Comparison of ENCODE assay signal across 34 cellular contexts in genomic region chr17:38549285-38549684, GRCh38. TPM values are rescaled to one million over a fixed set of nuclear protein-coding genes. Genes with fewer than 3 reads are reported as not detected.
"Had no signal": no experiment of that assay in that cellular context is flagged by ENCODE, and none has a peak within 500 bp of the region (broad histone marks: within the 10 kb centered on the region; RNA-seq: fewer than 3 reads in every experiment).

No MANE protein-coding gene starts in this region.

- H3K4me1 Mint-ChIP-seq: activated CD4-positive, alpha-beta T cell treated with anti-CD3 and anti-CD28 coated beads, Interleukin-2, amount 10 ng/mL, durations not matched to agents 7 days and 5 days; activated naive CD4-positive, alpha-beta T cell treated with anti-CD3 and anti-CD28 coated beads, Interleukin-2, amount 10 ng/mL, durations not matched to agents 7 days and 5 days; brain had no signal

- H3K4me3 Mint-ChIP-seq: activated CD4-positive, alpha-beta memory T cell treated with anti-CD3 and anti-CD28 coated beads, Interleukin-2, amount 10 ng/mL, durations not matched to agents 7 days and 5 days; activated CD4-positive, alpha-beta T cell treated with anti-CD3 and anti-CD28 coated beads, Interleukin-2, amount 10 ng/mL, durations not matched to agents 7 days and 5 days; activated naive CD4-positive, alpha-beta T cell treated with anti-CD3 and anti-CD28 coated beads, Interleukin-2, amount 10 ng/mL, durations not matched to agents 7 days and 5 days; activated naive CD8-positive, alpha-beta T cell treated with anti-CD3 and anti-CD28 coated beads, Interleukin-2, amount 10 ng/mL, durations not matched to agents 7 days and 5 days; activated T-cell treated with anti-CD3 and anti-CD28 coated beads, Interleukin-2, amount 50 U/mL, for 24 hours; activated T-cell treated with anti-CD3 and anti-CD28 coated beads, Interleukin-2, amount 50 U/mL, for 72 hours; brain; T-helper 17 cell; T-helper 2 cell treated with Interferon-gamma antibody and Interleukin-4, amounts not matched to agents 5 μg/mL and 100 μg/mL, for 36 hours had no signal

- ATAC-seq: activated naive CD4-positive, alpha-beta T cell treated with anti-CD3 and anti-CD28 coated beads, Interleukin-2, amount 50 U/mL, for 72 hours; activated T-cell treated with anti-CD3 and anti-CD28 coated beads, Interleukin-2, amount 50 U/mL, for 72 hours; gastroesophageal sphincter; T-helper 17 cell had no signal

- H3K9me3 ChIP-seq: ascending aorta, breast epithelium, colonic mucosa, esophagus squamous epithelium, gastroesophageal sphincter had no signal

- H3K27me3 Mint-ChIP-seq: activated CD4-positive, alpha-beta T cell treated with anti-CD3 and anti-CD28 coated beads, Interleukin-2, amount 10 ng/mL, durations not matched to agents 7 days and 5 days; activated naive CD8-positive, alpha-beta T cell treated with anti-CD3 and anti-CD28 coated beads, Interleukin-2, amount 10 ng/mL, durations not matched to agents 7 days and 5 days; brain had no signal

- H3K27ac Mint-ChIP-seq: activated CD4-positive, alpha-beta memory T cell treated with anti-CD3 and anti-CD28 coated beads, Interleukin-2, amount 10 ng/mL, durations not matched to agents 7 days and 5 days; activated CD4-positive, alpha-beta T cell treated with anti-CD3 and anti-CD28 coated beads, Interleukin-2, amount 10 ng/mL, durations not matched to agents 7 days and 5 days; activated naive CD4-positive, alpha-beta T cell treated with anti-CD3 and anti-CD28 coated beads, Interleukin-2, amount 10 ng/mL, durations not matched to agents 7 days and 5 days; activated naive CD4-positive, alpha-beta T cell treated with anti-CD3 and anti-CD28 coated beads, Interleukin-2, amount 50 U/mL, for 72 hours; activated naive CD8-positive, alpha-beta T cell treated with anti-CD3 and anti-CD28 coated beads, Interleukin-2, amount 10 ng/mL, durations not matched to agents 7 days and 5 days; activated T-cell treated with anti-CD3 and anti-CD28 coated beads, Interleukin-2, amount 50 U/mL, for 24 hours; activated T-cell treated with anti-CD3 and anti-CD28 coated beads, Interleukin-2, amount 50 U/mL, for 72 hours; T-helper 17 cell; T-helper 2 cell treated with Interferon-gamma antibody and Interleukin-4, amounts not matched to agents 5 μg/mL and 100 μg/mL, for 36 hours had no signal

- H3K4me1 ChIP-seq: ascending aorta, breast epithelium, colonic mucosa, gastroesophageal sphincter had no signal

- H3K36me3 Mint-ChIP-seq: activated naive CD4-positive, alpha-beta T cell treated with anti-CD3 and anti-CD28 coated beads, Interleukin-2, amount 10 ng/mL, durations not matched to agents 7 days and 5 days; activated naive CD4-positive, alpha-beta T cell treated with anti-CD3 and anti-CD28 coated beads, Interleukin-2, amount 50 U/mL, for 72 hours; activated naive CD8-positive, alpha-beta T cell treated with anti-CD3 and anti-CD28 coated beads, Interleukin-2, amount 10 ng/mL, durations not matched to agents 7 days and 5 days had no signal

- H3K9me3 Mint-ChIP-seq: activated CD4-positive, alpha-beta memory T cell treated with anti-CD3 and anti-CD28 coated beads, Interleukin-2, amount 10 ng/mL, durations not matched to agents 7 days and 5 days; activated CD4-positive, alpha-beta T cell treated with anti-CD3 and anti-CD28 coated beads, Interleukin-2, amount 10 ng/mL, durations not matched to agents 7 days and 5 days; activated naive CD4-positive, alpha-beta T cell treated with anti-CD3 and anti-CD28 coated beads, Interleukin-2, amount 10 ng/mL, durations not matched to agents 7 days and 5 days; activated naive CD4-positive, alpha-beta T cell treated with anti-CD3 and anti-CD28 coated beads, Interleukin-2, amount 50 U/mL, for 72 hours; activated naive CD8-positive, alpha-beta T cell treated with anti-CD3 and anti-CD28 coated beads, Interleukin-2, amount 10 ng/mL, durations not matched to agents 7 days and 5 days; activated T-cell treated with anti-CD3 and anti-CD28 coated beads, Interleukin-2, amount 50 U/mL, for 24 hours; activated T-cell treated with anti-CD3 and anti-CD28 coated beads, Interleukin-2, amount 50 U/mL, for 72 hours; brain; T-helper 2 cell treated with Interferon-gamma antibody and Interleukin-4, amounts not matched to agents 5 μg/mL and 100 μg/mL, for 36 hours had no signal

- H3K36me3 ChIP-seq: ascending aorta, breast epithelium, cardiac muscle cell, colonic mucosa, esophagus squamous epithelium had no signal

- H3K4me3 ChIP-seq: ascending aorta, breast epithelium, cardiac muscle cell, colonic mucosa, esophagus squamous epithelium, gastroesophageal sphincter had no signal

- H3K27ac ChIP-seq: ascending aorta, breast epithelium, cardiac muscle cell, colonic mucosa, epithelial cell of prostate, esophagus squamous epithelium, gastroesophageal sphincter, WERI-Rb-1 had no signal

- H3K27me3 ChIP-seq: ascending aorta, breast epithelium, cardiac muscle cell, colonic mucosa had no signal

- DNase-seq: activated CD4-positive, alpha-beta memory T cell treated with anti-CD3 and anti-CD28 coated beads, Interleukin-2, amount 10 ng/mL, durations not matched to agents 7 days and 5 days; activated CD4-positive, alpha-beta T cell treated with anti-CD3 and anti-CD28 coated beads for 1 hour; activated CD4-positive, alpha-beta T cell treated with anti-CD3 and anti-CD28 coated beads for 4 hours; activated CD4-positive, alpha-beta T cell treated with anti-CD3 and anti-CD28 coated beads, Interleukin-2, amount 10 ng/mL, durations not matched to agents 7 days and 5 days; activated CD4-positive, alpha-beta T cell treated with anti-CD3 and anti-CD28 coated beads, Interleukin-2, amount 50 U/mL, for 4 hours; activated CD8-positive, alpha-beta memory T cell treated with anti-CD3 and anti-CD28 coated beads, Interleukin-2, amount 50 U/mL, for 48 hours; activated gamma-delta T cell; activated naive CD4-positive, alpha-beta T cell; activated naive CD4-positive, alpha-beta T cell treated with anti-CD3 and anti-CD28 coated beads, Interleukin-2, amount 10 ng/mL, durations not matched to agents 7 days and 5 days; activated naive CD8-positive, alpha-beta T cell treated with anti-CD3 and anti-CD28 coated beads, Interleukin-2, amount 10 ng/mL, durations not matched to agents 7 days and 5 days; activated T-cell treated with anti-CD3 and anti-CD28 coated beads for 4 hours; activated T-cell treated with anti-CD3 and anti-CD28 coated beads, Interleukin-2, amount 50 U/mL, for 24 hours; activated T-cell treated with anti-CD3 and anti-CD28 coated beads, Interleukin-2, amount 50 U/mL, for 72 hours; central memory CD4-positive, alpha-beta T cell; cerebellar nuclear complex; colonic mucosa; effector CD8-positive, alpha-beta T cell; esophagus squamous epithelium; foreskin melanocyte; T-helper 1 cell; T-helper 17 cell; T1000; WERI-Rb-1 had no signal

RNA-seq across cellular contexts. Expression of gene SRCIN1, which starts 56.5 kb away (rescaled TPM):
- total RNA-seq: ascending aorta, fibroblast of villous mesenchyme, glomerular endothelial cell had no signal
- polyA plus RNA-seq: fibroblast of lung had no signal
